21 cellular contexts compared by ENCODE assay signal in genomic region chr10:132880148-132880981, GRCh38.
DNase-seq lines count a peak whose midpoint lies in the region; FAIRE-seq and TF ChIP-seq lines count a peak whose summit lies in the region.
"Had no signal": no experiment of that assay in that cellular context is flagged by ENCODE, and none has a peak within 500 bp of the region (broad histone marks: within the 10 kb centered on the region; RNA-seq: fewer than 3 reads in every experiment).

No MANE protein-coding gene starts in this region.

- no peak overlapping the region for H2AFZ ChIP-seq in H1 (ENCODE audit: low read length)

- H2BK120ac ChIP-seq in H1 (replicated peaks; ENCODE audit: low read depth, low read length): peak overlapping the region; percentile 13

- H2BK12ac ChIP-seq in H1 (ENCODE audit: low read depth, low read length): peak overlapping the region; percentile 96; the same call in 1 of the 2 replicates

- no peak overlapping the region for H3K14ac ChIP-seq in H1 (ENCODE audit: insufficient read length)

- no peaks in the 10 kb centered on the region for H3K79me2 ChIP-seq in H1 (ENCODE audit: control insufficient read depth in 1 of 2, insufficient read depth in 2 of 2, low read length in 2 of 2)

- no peak overlapping the region for H3K56ac ChIP-seq in H1 (replicated peaks; ENCODE audit: insufficient read length, low read depth, low read length)

- no peaks in the 10 kb centered on the region for H3K4me1 Mint-ChIP-seq in activated naive CD4-positive, alpha-beta T cell treated with anti-CD3 and anti-CD28 coated beads, Interleukin-2, amount 10 ng/mL, durations not matched to agents 7 days and 5 days
- peaks cover 6% of the 10 kb centered on the region for H3K4me1 Mint-ChIP-seq in type B pancreatic cell (ENCODE audit: unreplicated experiment)

- peak overlapping the region; percentile 82; the same call in 1 of the 2 replicates for H2AK5ac ChIP-seq in H1 (ENCODE audit: low read depth, low read length)

- no peaks in the 10 kb centered on the region for H3K79me1 ChIP-seq in H1 (ENCODE audit: low read depth, low read length)

- no peak for TF ChIP-seq RAD21 in H1 (IDR thresholded peaks at IDR 0.05 in 1 of 2, conservative IDR thresholded peaks at IDR 0.05 in 1 of 2; ENCODE audit: low read depth in 2 of 2, low read length in 2 of 2)

- peaks cover 8% of the 10 kb centered on the region; the same call in 1 of the 2 replicates for H3K23me2 ChIP-seq in H1 (ENCODE audit: low read depth, low read length)

- peak overlapping the region; percentile 99 for H4K91ac ChIP-seq in H1 (replicated peaks; ENCODE audit: insufficient read length, low read length)

- no peak overlapping the region for H4K5ac ChIP-seq in H1 (ENCODE audit: insufficient read length, low read depth, low read length)

- no peak overlapping the region for H3K27ac Mint-ChIP-seq in activated naive CD4-positive, alpha-beta T cell treated with anti-CD3 and anti-CD28 coated beads, Interleukin-2, amount 10 ng/mL, durations not matched to agents 7 days and 5 days
- H3K27ac Mint-ChIP-seq in type B pancreatic cell: no peak overlapping the region
- H3K27ac Mint-ChIP-seq: CD14-positive monocyte had no signal

- H2BK5ac ChIP-seq in H1 (ENCODE audit: low read depth, low read length): 0 out of 2 replicates have a peak overlapping the region, but pooled peaks have one; percentile 83

- TF ChIP-seq POLR2A in H1 (IDR thresholded peaks at IDR 0.05; ENCODE audit: control extremely low read depth in 1 of 2, low read depth in 2 of 2, low read length in 2 of 2): no peak

- peaks cover 0 to 19% (median 8%) of the 10 kb centered on the region in 4 experiments; a peak in 6 of 7 replicates for H3K4me1 ChIP-seq in H1 (replicated peaks in 1 of 4; ENCODE audit: control insufficient read depth in 3 of 4, insufficient read depth in 4 of 4, low read length in 3 of 4)

- H4K20me1 ChIP-seq in H1 (replicated peaks in 1 of 2; ENCODE audit: control insufficient read depth in 1 of 2, insufficient read depth in 2 of 2, low read length in 2 of 2): no peaks in the 10 kb centered on the region

- POLR2A ChIA-PET in H1 (lab: Charles Lee; ENCODE audit: partially characterized antibody): no interaction called here

- no peak overlapping the region for H3K9ac ChIP-seq in H1 (replicated peaks in 1 of 4; ENCODE audit: extremely low read depth in 1 of 4, low read depth in 3 of 4, low read length in 3 of 4)

- H3K4me3 ChIP-seq in H1 (ENCODE audit: extremely low read depth in 1 of 4, insufficient read depth in 2 of 4, low read depth in 3 of 4, low read length in 4 of 4): no peak overlapping the region

- no peaks in the 10 kb centered on the region for H3K9me3 ChIP-seq in H1 (ENCODE audit: insufficient read depth in 2 of 2, low read depth in 1 of 2, low read length in 1 of 2)

- H3K9me3 Mint-ChIP-seq in activated naive CD4-positive, alpha-beta T cell treated with anti-CD3 and anti-CD28 coated beads, Interleukin-2, amount 10 ng/mL, durations not matched to agents 7 days and 5 days: no peaks in the 10 kb centered on the region
- peaks cover under 1% of the 10 kb centered on the region for H3K9me3 Mint-ChIP-seq in type B pancreatic cell

- no peaks in the 10 kb centered on the region for H3K36me3 ChIP-seq in H1 (ENCODE audit: control insufficient read depth in 2 of 4, insufficient read depth in 4 of 4, low read length in 3 of 4)

- DNase-seq in activated naive CD4-positive, alpha-beta T cell treated with anti-CD3 and anti-CD28 coated beads, Interleukin-2, amount 10 ng/mL, durations not matched to agents 7 days and 5 days: peak; percentile 18
- no peak for DNase-seq in activated naive CD4-positive, alpha-beta T cell treated with anti-CD3 and anti-CD28 coated beads, Interleukin-2, amount 50 U/mL, for 16 hours
- DNase-seq in H1 (ENCODE audit: low read depth in 1 of 2, low spot score in 2 of 2) (peak in 1 of 2 experiments; percentile 38), mesenteric fat pad (ENCODE audit: low spot score) (peak; percentile 76), type B pancreatic cell (ENCODE audit: extremely low spot score, unreplicated experiment) (peak; percentile 68), C1 segment of cervical spinal cord (lab: John Stamatoyannopoulos, UW) (no peak), superior temporal gyrus (ENCODE audit: extremely low spot score) (no peak), DMS53 treated with DMSO at 0.1 percent for 48 hours (lab: John Stamatoyannopoulos, UW; ENCODE audit: unreplicated experiment) (no peak)
- DNase-seq: DMS79; KBM-7; NCI-H146; NCI-H2107; NCI-H226; NCI-H69; NK-92 treated with Interleukin-12 subunit alpha and Interleukin-12 subunit beta, amount 100 ng/mL, for 24 hours; OCI-M1 had no signal

- no peak overlapping the region; the same call in 1 of the 2 replicates for H2BK20ac ChIP-seq in H1 (ENCODE audit: low read length)

- H3K27me3 Mint-ChIP-seq in activated naive CD4-positive, alpha-beta T cell treated with anti-CD3 and anti-CD28 coated beads, Interleukin-2, amount 10 ng/mL, durations not matched to agents 7 days and 5 days: peaks cover 8% of the 10 kb centered on the region
- peaks cover 23% of the 10 kb centered on the region for H3K27me3 Mint-ChIP-seq in type B pancreatic cell

- WGBS in H1 (ENCODE audit: extremely low coverage in 1 of 2, insufficient coverage in 1 of 2, insufficient read length in 1 of 2, insufficient replicate concordance in 2 of 2, low coverage in 1 of 2, low lambda C conversion rate in 2 of 2, missing lambda C conversion rate in 1 of 2), 2 experiments: 93% methylated on average over 33 of the region's 35 CpGs; no CpG with 5 or more reads in 1 of the 2 experiments

- FAIRE-seq in H1 (lab: Jason Lieb, UNC): no peak
- FAIRE-seq: A204.1, GM12891 had no signal

- no peak overlapping the region for H3K4ac ChIP-seq in H1 (replicated peaks; ENCODE audit: insufficient read length, low read depth, low read length)

- TF ChIP-seq CTCF in H1 (IDR thresholded peaks at IDR 0.05; ENCODE audit: control extremely low read depth in 1 of 3, insufficient read depth in 1 of 3, low read depth in 1 of 3, low read length in 3 of 3) (no peak), type B pancreatic cell (conservative IDR thresholded peaks at IDR 0.05) (no peak)

- no peak for TF ChIP-seq EP300 in H1 (IDR thresholded peaks at IDR 0.05; ENCODE audit: borderline replicate concordance in 1 of 2, low read depth in 2 of 2, low read length in 2 of 2)

- CTCF ChIA-PET in activated naive CD4-positive, alpha-beta T cell treated with anti-CD3 and anti-CD28 coated beads, Interleukin-2, amount 10 ng/mL, durations not matched to agents 7 days and 5 days (lab: Charles Lee): no interaction called here
- CTCF ChIA-PET in H1 (lab: Charles Lee; ENCODE audit: partially characterized antibody): interaction anchor here (1.0 to 2.7 kb wide), 2 partner anchors 20 to 24 kb away, joined by 6 to 7 read pairs; no protein-coding TSS in a partner anchor

- H4K8ac ChIP-seq in H1 (ENCODE audit: extremely low read depth, insufficient read depth, low read length): no peak overlapping the region

- H3K27me3 ChIP-seq in H1 (replicated peaks in 1 of 4; ENCODE audit: control insufficient read depth in 3 of 4, extremely low read depth in 1 of 4, insufficient read depth in 3 of 4, low read length in 3 of 4): peaks cover 0 to 2% (median 0%) of the 10 kb centered on the region in 4 experiments; a peak in 1 of 7 replicates

- no peak overlapping the region for H3K4me3 Mint-ChIP-seq in activated naive CD4-positive, alpha-beta T cell treated with anti-CD3 and anti-CD28 coated beads, Interleukin-2, amount 10 ng/mL, durations not matched to agents 7 days and 5 days
- no peak overlapping the region for H3K4me3 Mint-ChIP-seq in type B pancreatic cell
- H3K4me3 Mint-ChIP-seq: CD14-positive monocyte had no signal

- H3K36me3 Mint-ChIP-seq in activated naive CD4-positive, alpha-beta T cell treated with anti-CD3 and anti-CD28 coated beads, Interleukin-2, amount 10 ng/mL, durations not matched to agents 7 days and 5 days: no peaks in the 10 kb centered on the region
- no peaks in the 10 kb centered on the region for H3K36me3 Mint-ChIP-seq in type B pancreatic cell
- H3K36me3 Mint-ChIP-seq: CD14-positive monocyte had no signal

- H3K4me2 ChIP-seq in H1 (ENCODE audit: insufficient read depth in 1 of 2, low read depth in 2 of 2, low read length in 2 of 2): no peak overlapping the region

- no peak overlapping the region for H3K23ac ChIP-seq in H1 (ENCODE audit: insufficient read length)

- H3K18ac ChIP-seq in H1 (ENCODE audit: extremely low read depth, low read length): peak overlapping the region; percentile 71

- H2BK15ac ChIP-seq in H1 (ENCODE audit: low read length): no peak overlapping the region

- no peak overlapping the region for H3K27ac ChIP-seq in H1 (ENCODE audit: low read depth, low read length)
- H3K27ac ChIP-seq: HL-60, RWPE1 had no signal

TF ChIP-seq in H1, 55 proteins besides CTCF, POLR2A, EP300 and RAD21:
- TF ChIP-seq RBBP5 (IDR thresholded peaks at IDR 0.05; ENCODE audit: borderline replicate concordance, low read depth, low read length) (no peak), BRCA1 (IDR thresholded peaks at IDR 0.05; ENCODE audit: low read depth, low read length) (no peak), BCL11A (IDR thresholded peaks at IDR 0.05; ENCODE audit: low read depth in 2 of 2, low read length in 2 of 2) (no peak), SUZ12 (IDR thresholded peaks at IDR 0.05; ENCODE audit: low read length) (no peak), ZNF274 (IDR thresholded peaks at IDR 0.05; ENCODE audit: borderline replicate concordance, extremely low read depth, low read length) (no peak), NRF1 (IDR thresholded peaks at IDR 0.05; ENCODE audit: low read depth, low read length) (no peak), JUND (IDR thresholded peaks at IDR 0.05; ENCODE audit: low read length) (no peak), NANOG (IDR thresholded peaks at IDR 0.05; ENCODE audit: insufficient read depth, low read depth, low read length, poor library complexity, severe bottlenecking) (no peak)

Comparison
In these comparisons a context has a peak if more than half of its experiments do, and no peak if none do; other contexts are left out.
1. DNase-seq: peak in activated naive CD4-positive, alpha-beta T cell treated with anti-CD3 and anti-CD28 coated beads, Interleukin-2, amount 10 ng/mL, durations not matched to agents 7 days and 5 days (single experiment), mesenteric fat pad (single experiment) and type B pancreatic cell (single experiment); none in activated naive CD4-positive, alpha-beta T cell treated with anti-CD3 and anti-CD28 coated beads, Interleukin-2, amount 50 U/mL, for 16 hours (single experiment), C1 segment of cervical spinal cord (0 of 14), superior temporal gyrus (single experiment) and DMS53 treated with DMSO at 0.1 percent for 48 hours (single experiment).